10 cellular contexts compared by ENCODE assay signal in the genomic region with DNA sequence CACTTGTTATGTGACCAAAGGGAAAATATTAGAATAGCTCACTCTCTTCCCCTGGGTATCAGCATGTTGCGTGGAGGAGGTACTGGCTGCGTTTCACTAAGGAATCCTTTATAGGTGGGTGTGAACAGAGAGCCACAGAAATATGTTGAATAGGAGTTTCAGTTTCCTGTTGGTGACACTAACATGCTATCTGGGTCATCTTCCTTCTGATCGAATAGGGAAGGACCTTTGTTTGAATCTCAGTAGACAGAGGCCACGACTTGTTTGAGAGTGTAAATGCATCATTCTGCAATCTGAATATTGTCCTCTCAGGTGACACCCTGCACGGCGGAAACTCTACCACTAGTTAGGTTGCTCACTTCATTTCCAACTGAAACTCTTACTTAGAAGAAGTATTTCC.
A peak's percentile ranks its signal among the peaks of the same experiment; 100 is the strongest.
DNase-seq lines count a peak whose midpoint lies in the region; ATAC-seq and TF ChIP-seq lines count a peak whose summit lies in the region.
"Had no signal": no experiment of that assay in that cellular context is flagged by ENCODE, and none has a peak within 500 bp of the region (broad histone marks: within the 10 kb centered on the region; RNA-seq: fewer than 3 reads in every experiment).

No MANE protein-coding gene starts in this region.

- H3K4me3 Mint-ChIP-seq in activated CD8-positive, alpha-beta memory T cell treated with anti-CD3 and anti-CD28 coated beads, Interleukin-2, amount 10 ng/mL, durations not matched to agents 7 days and 5 days: no peak overlapping the region
- H3K4me3 Mint-ChIP-seq in natural killer cell (no peak overlapping the region), endodermal cell (no peak overlapping the region)
- H3K4me3 Mint-ChIP-seq: naive B cell had no signal

- H3K9me3 ChIP-seq in endodermal cell (ENCODE audit: control insufficient read depth, low read length): no peaks in the 10 kb centered on the region

- no peak overlapping the region for H3K4me3 ChIP-seq in endodermal cell (ENCODE audit: low read length)

- no peaks in the 10 kb centered on the region for H3K36me3 ChIP-seq in endodermal cell (ENCODE audit: control insufficient read depth, insufficient read depth, low read length)

- H3K27ac ChIP-seq in endodermal cell (ENCODE audit: low read depth, low read length): no peak overlapping the region

- intact Hi-C loops in natural killer cell (cut with micrococcal nuclease) (loop anchor here (10.0 kb wide), 1 partner anchor 270 kb away; no protein-coding TSS in a partner anchor), posterior vena cava (cut with DNase I) (no loop called here)

- CTCF ChIA-PET in activated CD8-positive, alpha-beta memory T cell treated with anti-CD3 and anti-CD28 coated beads, Interleukin-2, amount 10 ng/mL, durations not matched to agents 7 days and 5 days (lab: Charles Lee): no interaction called here

- H3K36me3 Mint-ChIP-seq in activated CD8-positive, alpha-beta memory T cell treated with anti-CD3 and anti-CD28 coated beads, Interleukin-2, amount 10 ng/mL, durations not matched to agents 7 days and 5 days: peaks cover 26% of the 10 kb centered on the region
- H3K36me3 Mint-ChIP-seq in natural killer cell: peaks cover 7% of the 10 kb centered on the region
- no peaks in the 10 kb centered on the region for H3K36me3 Mint-ChIP-seq in endodermal cell (ENCODE audit: low read depth)
- H3K36me3 Mint-ChIP-seq: naive B cell had no signal

- H3K9ac ChIP-seq in endodermal cell (ENCODE audit: extremely low read depth, low read length, poor library complexity, severe bottlenecking): no peak overlapping the region

- no peaks in the 10 kb centered on the region for H3K27me3 Mint-ChIP-seq in activated CD8-positive, alpha-beta memory T cell treated with anti-CD3 and anti-CD28 coated beads, Interleukin-2, amount 10 ng/mL, durations not matched to agents 7 days and 5 days
- H3K27me3 Mint-ChIP-seq in natural killer cell (ENCODE audit: low read depth in 2 of 2) (no peaks in the 10 kb centered on the region), endodermal cell (ENCODE audit: insufficient read depth) (no peaks in the 10 kb centered on the region)
- H3K27me3 Mint-ChIP-seq: naive B cell had no signal

- 88 to 94% methylated on average over 4 to 6 of the region's 6 CpGs for WGBS in endodermal cell (ENCODE audit: insufficient coverage in 1 of 2, insufficient read length in 1 of 2), 2 experiments

- peaks cover 8% of the 10 kb centered on the region for H3K4me1 ChIP-seq in endodermal cell (ENCODE audit: control insufficient read depth, insufficient read depth, low read length)

- H3K9me3 Mint-ChIP-seq in activated CD8-positive, alpha-beta memory T cell treated with anti-CD3 and anti-CD28 coated beads, Interleukin-2, amount 10 ng/mL, durations not matched to agents 7 days and 5 days (ENCODE audit: low read depth): no peaks in the 10 kb centered on the region
- H3K9me3 Mint-ChIP-seq in natural killer cell (no peaks in the 10 kb centered on the region), endodermal cell (no peaks in the 10 kb centered on the region)
- H3K9me3 Mint-ChIP-seq: naive B cell had no signal

- peak overlapping the region; percentile 70 for H3K27ac Mint-ChIP-seq in activated CD8-positive, alpha-beta memory T cell treated with anti-CD3 and anti-CD28 coated beads, Interleukin-2, amount 10 ng/mL, durations not matched to agents 7 days and 5 days
- peak overlapping the region; percentile 18 to 51 for H3K27ac Mint-ChIP-seq in natural killer cell
- H3K27ac Mint-ChIP-seq in endodermal cell: no peak overlapping the region
- H3K27ac Mint-ChIP-seq: naive B cell had no signal

- peaks cover 34% of the 10 kb centered on the region for H3K4me1 Mint-ChIP-seq in activated CD8-positive, alpha-beta memory T cell treated with anti-CD3 and anti-CD28 coated beads, Interleukin-2, amount 10 ng/mL, durations not matched to agents 7 days and 5 days
- H3K4me1 Mint-ChIP-seq in natural killer cell (peaks cover 27 to 33% of the 10 kb centered on the region in 2 donors), endodermal cell (peaks cover 28% of the 10 kb centered on the region)
- H3K4me1 Mint-ChIP-seq: naive B cell had no signal

- DNase-seq in activated CD8-positive, alpha-beta memory T cell treated with anti-CD3 and anti-CD28 coated beads, Interleukin-2, amount 10 ng/mL, durations not matched to agents 7 days and 5 days: peak; percentile 46
- DNase-seq in activated CD8-positive, alpha-beta memory T cell treated with anti-CD3 and anti-CD28 coated beads, Interleukin-2, amount 50 U/mL, for 48 hours: no peak
- no peak for DNase-seq in natural killer cell
- DNase-seq in NCI-H2081 (lab: John Stamatoyannopoulos, UW): no peak
- no peak for DNase-seq in posterior vena cava (ENCODE audit: low spot score)
- no peak for DNase-seq in endodermal cell
- DNase-seq: naive B cell, NCI-H2171 treated with DMSO at 0.1 percent for 48 hours had no signal

- peak; percentile 62 for ATAC-seq in activated CD8-positive, alpha-beta memory T cell treated with anti-CD3 and anti-CD28 coated beads, Interleukin-2, amount 10 ng/mL, durations not matched to agents 7 days and 5 days
- ATAC-seq in GM21529 (IDR thresholded peaks at IDR 0.05; ENCODE audit: unreplicated experiment): peak; percentile 71
- ATAC-seq in HG03280 (IDR thresholded peaks at IDR 0.05; ENCODE audit: unreplicated experiment): peak; percentile 70
- no peak for ATAC-seq in natural killer cell

- TF ChIP-seq CTCF in natural killer cell (IDR thresholded peaks at IDR 0.05) (no peak), endodermal cell (conservative IDR thresholded peaks at IDR 0.05) (no peak)

- H3K27me3 ChIP-seq in endodermal cell (ENCODE audit: control insufficient read depth, insufficient read depth, low read length, poor library complexity, severe bottlenecking): no peaks in the 10 kb centered on the region

Comparison
In these comparisons a context has a peak if more than half of its experiments do, and no peak if none do; other contexts are left out.
1. ATAC-seq: peak in activated CD8-positive, alpha-beta memory T cell treated with anti-CD3 and anti-CD28 coated beads, Interleukin-2, amount 10 ng/mL, durations not matched to agents 7 days and 5 days (single experiment), GM21529 (single experiment) and HG03280 (single experiment); none in natural killer cell (0 of 3).